ENCODE assay signal across 17 cellular contexts in genomic region chr1:26574018-26574417, GRCh38. TPM values are rescaled to one million over a fixed set of nuclear protein-coding genes. Genes with fewer than 3 reads are reported as not detected.
A peak's percentile ranks its signal among the peaks of the same experiment; 100 is the strongest.
DNase-seq lines count a peak whose midpoint lies in the region; ATAC-seq, FAIRE-seq and TF ChIP-seq lines count a peak whose summit lies in the region.
"Had no signal": no experiment of that assay in that cellular context is flagged by ENCODE, and none has a peak within 500 bp of the region (broad histone marks: within the 10 kb centered on the region; RNA-seq: fewer than 3 reads in every experiment).

No MANE protein-coding gene starts in this region.

- H3K27me3 ChIP-seq in BLaER1 treated with 17β-estradiol and CSF1 and Interleukin-3, amounts not matched to agents 10 nM and 100 nM = no peaks in the 10 kb centered on the region
- no peaks in the 10 kb centered on the region for H3K27me3 ChIP-seq in spleen (replicated peaks in 1 of 7)
- H3K27me3 ChIP-seq: Peyer's patch had no signal

- intact Hi-C loops in kidney (cut with DNase I) (no loop called here), spleen (cut with DNase I; ENCODE audit: low total_unique reads) (no loop called here)

- no peak overlapping the region for H3K4me3 ChIP-seq in BLaER1 treated with 17β-estradiol and CSF1 and Interleukin-3, amounts not matched to agents 10 nM and 100 nM
- H3K4me3 ChIP-seq in kidney (ENCODE audit: low read length in 2 of 2) (no peak overlapping the region), spleen (no peak overlapping the region)
- H3K4me3 ChIP-seq: GM23248, Peyer's patch, SK-N-MC had no signal

- no peak for ATAC-seq in HG03135 (IDR thresholded peaks at IDR 0.05; ENCODE audit: unreplicated experiment)
- ATAC-seq: HCT116 had no signal

- TF ChIP-seq CTCF in kidney (IDR thresholded peaks at IDR 0.05; ENCODE audit: borderline replicate concordance, extremely low read depth, insufficient read depth) (no peak), spleen (IDR thresholded peaks at IDR 0.05 in 8 of 11, conservative IDR thresholded peaks at IDR 0.05 in 3 of 11) (no peak)

- DNase-seq in M059J (ENCODE audit: low read depth) = peak; percentile 25
- peak; percentile 65 for DNase-seq in kidney
- peak; percentile 77 for DNase-seq in spleen
- no peak for DNase-seq in HCEC 1CT
- DNase-seq in kidney glomerular epithelial cell (lab: John Stamatoyannopoulos, UW) = no peak
- DNase-seq: DMS 273 treated with DMSO at 0.1 percent for 48 hours, GDM1, NCI-H1105 treated with DMSO at 0.1 percent for 48 hours, NCI-H1694, NCI-H2081 treated with DMSO at 0.1 percent for 48 hours, Peyer's patch, SHP77 had no signal

- FAIRE-seq in kidney (lab: Jason Lieb, UNC) = no peak

- peak overlapping the region in 6 of 11 experiments; percentile 10 to 47 (median 32); a peak in 8 of 22 replicates for H3K27ac ChIP-seq in BLaER1 treated with 17β-estradiol and CSF1 and Interleukin-3, amounts not matched to agents 10 nM and 100 nM
- H3K27ac ChIP-seq in kidney (ENCODE audit: low read depth in 2 of 2, low read length in 2 of 2) (no peak overlapping the region), spleen (peak overlapping the region in 1 of 8 donors; percentile 37)
- H3K27ac ChIP-seq: GM23248, Peyer's patch, SK-N-MC had no signal

- peaks cover 0 to 85% (median 78%) of the 10 kb centered on the region in 11 experiments; a peak in 21 of 22 replicates for H4K20me1 ChIP-seq in BLaER1 treated with 17β-estradiol and CSF1 and Interleukin-3, amounts not matched to agents 10 nM and 100 nM

- no peaks in the 10 kb centered on the region for H3K9me3 ChIP-seq in BLaER1 treated with 17β-estradiol and CSF1 and Interleukin-3, amounts not matched to agents 10 nM and 100 nM (replicated peaks in 1 of 11)
- H3K9me3 ChIP-seq in kidney (ENCODE audit: control insufficient read depth in 1 of 2, low read length in 2 of 2) = no peaks in the 10 kb centered on the region
- H3K9me3 ChIP-seq in spleen = no peaks in the 10 kb centered on the region
- H3K9me3 ChIP-seq: Peyer's patch had no signal

- H3K4me2 ChIP-seq in BLaER1 treated with 17β-estradiol and CSF1 and Interleukin-3, amounts not matched to agents 10 nM and 100 nM = peak overlapping the region in 5 of 11 experiments; percentile 41 to 80 (median 48); a peak in 9 of 22 replicates

- peaks cover 67 to 75% (median 73%) of the 10 kb centered on the region in 11 experiments for H3K36me3 ChIP-seq in BLaER1 treated with 17β-estradiol and CSF1 and Interleukin-3, amounts not matched to agents 10 nM and 100 nM
- peaks cover 12 to 30% of the 10 kb centered on the region in 2 donors for H3K36me3 ChIP-seq in kidney (ENCODE audit: control insufficient read depth in 1 of 2, insufficient read depth in 2 of 2, low read length in 2 of 2)
- H3K36me3 ChIP-seq in spleen = peaks cover 0 to 72% (median 63%) of the 10 kb centered on the region in 6 donors

- peaks cover 0 to 70% (median 23%) of the 10 kb centered on the region in 10 experiments; a peak in 12 of 20 replicates for H3K4me1 ChIP-seq in BLaER1 treated with 17β-estradiol and CSF1 and Interleukin-3, amounts not matched to agents 10 nM and 100 nM
- H3K4me1 ChIP-seq in kidney (ENCODE audit: control insufficient read depth in 1 of 2, insufficient read depth in 1 of 2, low read depth in 1 of 2, low read length in 2 of 2) = no peaks in the 10 kb centered on the region
- peaks cover 0 to 18% (median 8%) of the 10 kb centered on the region in 6 donors for H3K4me1 ChIP-seq in spleen
- H3K4me1 ChIP-seq: Peyer's patch had no signal

- peak overlapping the region in 4 of 11 experiments; percentile 23 to 45 (median 33); a peak in 5 of 22 replicates for H3K9ac ChIP-seq in BLaER1 treated with 17β-estradiol and CSF1 and Interleukin-3, amounts not matched to agents 10 nM and 100 nM
- H3K9ac ChIP-seq in kidney (ENCODE audit: low read length in 2 of 2) = no peak overlapping the region
- H3K9ac ChIP-seq: GM23248 had no signal

- WGBS in spleen, 5 donors = 73 to 93% (median 87%) methylated on average over 8 to 13 of the region's 13 CpGs

- no peak for TF ChIP-seq POLR2A in spleen (IDR thresholded peaks at IDR 0.05)

RNA-seq across cellular contexts. Expression of gene RPS6KA1, which starts 44.5 kb away (rescaled TPM):
- total RNA-seq in M059J (2014; rRNA removed; shearing (Covaris generic)) = 24.8 and 34.2 TPM in 2 replicates
- total RNA-seq in kidney = 58.1 TPM
- 39.5 TPM for polyA plus RNA-seq in kidney (ENCODE audit: insufficient read depth, low read depth, low replicate concordance)
- total RNA-seq in spleen = 100 to 1,000 TPM; 109 to 173 (median 131) TPM
- polyA plus RNA-seq in spleen = 10 to 100 TPM; 45.8 to 57.5 (median 51.0) TPM

Comparison
In these comparisons a context has a peak if more than half of its experiments do, and no peak if none do; other contexts are left out.
1. H3K27ac ChIP-seq: peak in BLaER1 treated with 17β-estradiol and CSF1 and Interleukin-3, amounts not matched to agents 10 nM and 100 nM (6 of 11); none in kidney (0 of 2).
2. DNase-seq: peak in M059J (single experiment), kidney (single experiment) and spleen (single experiment); none in HCEC 1CT (single experiment) and kidney glomerular epithelial cell (single experiment).